In genomic region chr2:54947121-54947520, GRCh38 we compare ENCODE assay signal across 20 cellular contexts.
"Had no signal": no experiment of that assay in that cellular context is flagged by ENCODE, and none has a peak within 500 bp of the region (broad histone marks: within the 10 kb centered on the region; RNA-seq: fewer than 3 reads in every experiment).

No MANE protein-coding gene starts in this region.

- H3K4me3 Mint-ChIP-seq: activated T-helper 17 cell treated with anti-CD3 and anti-CD28 coated beads, Interleukin-2, amount 50 U/mL, for 72 hours; stimulated activated naive B cell treated with anti-CD40 and anti-IgM and Interleukin-4, amounts not matched to agents 10 μg/mL and 1 μg/mL and 100 μg/mL, for 72 hours had no signal

- ATAC-seq: activated CD4-positive, CD25-positive, alpha-beta regulatory T cell treated with anti-CD3 and anti-CD28 coated beads, Interleukin-2, amount 50 U/mL, for 24 hours; activated T-helper 17 cell treated with anti-CD3 and anti-CD28 coated beads, Interleukin-2, amount 50 U/mL, for 72 hours; lower lobe of right lung; stimulated activated naive B cell treated with anti-CD40 and anti-IgM and Interleukin-4, amounts not matched to agents 10 μg/mL and 1 μg/mL and 100 μg/mL, for 72 hours; upper lobe of right lung had no signal

- DNase-seq: activated naive CD4-positive, alpha-beta T cell treated with Interleukin-2 at 50 U/mL for 16 hours; activated T-cell treated with anti-CD3 and anti-CD28 coated beads for 4 hours; aorta; effector CD4-positive, alpha-beta T cell; hippocampal formation; kidney; lower lobe of right lung; SK-N-SH; stimulated activated CD4-positive, alpha-beta T cell treated with anti-CD3 and anti-CD28 coated beads, Interleukin-2, amount 100 ng/mL, for 48 hours; stimulated activated naive B cell treated with anti-CD40 and anti-IgM and Interleukin-4, amounts not matched to agents 10 μg/mL and 1 μg/mL and 100 μg/mL, for 72 hours; T-helper 1 cell; T1000; upper lobe of right lung had no signal

- H3K27ac ChIP-seq: lower lobe of right lung, parathyroid adenoma, testis, upper lobe of right lung had no signal

- H3K4me3 ChIP-seq: coronary artery, esophagus muscularis mucosa, lower lobe of right lung, right atrium auricular region, testis, upper lobe of right lung had no signal

- H3K36me3 ChIP-seq: esophagus muscularis mucosa, lower lobe of right lung, right atrium auricular region, upper lobe of right lung had no signal

- H3K27me3 ChIP-seq: esophagus muscularis mucosa, right atrium auricular region, testis, upper lobe of right lung had no signal

- H3K27ac Mint-ChIP-seq: activated T-helper 17 cell treated with anti-CD3 and anti-CD28 coated beads, Interleukin-2, amount 50 U/mL, for 72 hours; stimulated activated naive B cell treated with anti-CD40 and anti-IgM and Interleukin-4, amounts not matched to agents 10 μg/mL and 1 μg/mL and 100 μg/mL, for 72 hours had no signal

- H3K4me1 ChIP-seq: parathyroid adenoma, upper lobe of right lung had no signal

- H3K4me1 Mint-ChIP-seq: stimulated activated naive B cell treated with anti-CD40 and anti-IgM and Interleukin-4, amounts not matched to agents 10 μg/mL and 1 μg/mL and 100 μg/mL, for 72 hours had no signal

- H3K9me3 Mint-ChIP-seq: activated T-helper 17 cell treated with anti-CD3 and anti-CD28 coated beads, Interleukin-2, amount 50 U/mL, for 72 hours; stimulated activated naive B cell treated with anti-CD40 and anti-IgM and Interleukin-4, amounts not matched to agents 10 μg/mL and 1 μg/mL and 100 μg/mL, for 72 hours had no signal

- H3K9me3 ChIP-seq: esophagus muscularis mucosa, lower lobe of right lung, right atrium auricular region, SK-N-SH, testis, upper lobe of right lung had no signal
